24 cellular contexts compared by ENCODE assay signal in the genomic region with DNA sequence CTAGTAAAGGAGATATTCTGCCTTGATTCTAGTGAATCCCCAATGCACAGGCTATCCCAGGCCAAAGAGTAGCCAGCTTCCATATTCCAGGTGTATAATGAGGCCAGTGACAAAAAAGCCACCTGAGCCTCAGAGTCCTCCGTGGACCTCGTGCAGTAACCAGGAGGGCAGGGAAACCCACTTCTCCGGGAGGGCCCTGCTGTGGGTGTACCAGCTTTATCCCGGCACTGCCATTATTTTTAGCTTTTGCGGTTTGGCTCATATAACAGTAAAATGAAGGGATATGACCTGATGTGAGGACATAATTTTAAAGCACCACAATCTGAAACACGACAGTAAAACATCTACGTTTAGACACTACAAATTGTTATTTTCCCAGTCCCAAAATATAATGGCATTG.
DNase-seq lines count a peak whose midpoint lies in the region; ATAC-seq and TF ChIP-seq lines count a peak whose summit lies in the region.
"Had no signal": no experiment of that assay in that cellular context is flagged by ENCODE, and none has a peak within 500 bp of the region (broad histone marks: within the 10 kb centered on the region; RNA-seq: fewer than 3 reads in every experiment).

No MANE protein-coding gene starts in this region.

- peak overlapping the region in 3 of 4 donors; percentile 10 to 83 (median 22) for H3K27ac ChIP-seq in sigmoid colon

- H3K4me1 ChIP-seq in sigmoid colon = peaks cover 0 to 59% (median 40%) of the 10 kb centered on the region in 4 donors
- H3K4me1 ChIP-seq: BE2C had no signal

- peaks cover 26 to 100% (median 64%) of the 10 kb centered on the region in 4 donors for H3K36me3 ChIP-seq in sigmoid colon

- TF ChIP-seq POLR2A in sigmoid colon (IDR thresholded peaks at IDR 0.05) = no peak

- ATAC-seq in Right ventricle myocardium superior (ENCODE audit: poor library complexity) = peak; percentile 21
- no peak for ATAC-seq in Right ventricle myocardium inferior
- ATAC-seq in left ventricle myocardium superior = peak; percentile 17
- no peak for ATAC-seq in GM21367 (IDR thresholded peaks at IDR 0.05; ENCODE audit: unreplicated experiment)
- ATAC-seq in GM19455 (IDR thresholded peaks at IDR 0.05; ENCODE audit: unreplicated experiment) = no peak
- ATAC-seq: K562 had no signal

- intact Hi-C loops in Right ventricle myocardium superior (cut with DNase I) = loop anchor here (5.0 kb wide), 1 partner anchor 107 kb away; a partner anchor contains a TSS
- intact Hi-C loops in Right ventricle myocardium inferior (cut with DNase I) = no loop called here
- intact Hi-C loops in left ventricle myocardium superior (cut with micrococcal nuclease) = no loop called here
- intact Hi-C loops in sigmoid colon (cut with DNase I) = no loop called here

- no peak overlapping the region for H3K4me3 ChIP-seq in sigmoid colon
- H3K4me3 ChIP-seq: K562 had no signal

- WGBS in sigmoid colon, 2 donors = 90 to 94% methylated on average over 7 of the region's 7 CpGs

- TF ChIP-seq EP300 in sigmoid colon (IDR thresholded peaks at IDR 0.05) = no peak

- no peaks in the 10 kb centered on the region for H3K27me3 ChIP-seq in sigmoid colon
- H3K27me3 ChIP-seq: BE2C had no signal

- DNase-seq in Right ventricle myocardium superior (no peak), Right ventricle myocardium inferior (ENCODE audit: missing footprints) (no peak), left ventricle myocardium superior (no peak), sigmoid colon (no peak), NCI-H510A (lab: John Stamatoyannopoulos, UW) (no peak), NCI-H69 (lab: John Stamatoyannopoulos, UW) (no peak)
- DNase-seq: 8988T; ACHN; BE2C; CD8-positive, alpha-beta memory T cell; DMS79 treated with DMSO at 0.1 percent for 48 hours; GF-D8; Kasumi-1; MV-4-11; NCI-H1105; NCI-H1436 treated with DMSO at 0.1 percent for 48 hours; NCI-H1930; NCI-H2107; NCI-H524 treated with DMSO at 0.1 percent for 48 hours; RPMI8226; SHP77 treated with DMSO at 0.1 percent for 48 hours had no signal

- no peak for TF ChIP-seq CTCF in sigmoid colon (IDR thresholded peaks at IDR 0.05)

- no peaks in the 10 kb centered on the region for H3K9me3 ChIP-seq in sigmoid colon
- H3K9me3 ChIP-seq: BE2C had no signal

Comparison
In these comparisons a context has a peak if more than half of its experiments do, and no peak if none do; other contexts are left out.
1. ATAC-seq: peak in Right ventricle myocardium superior (single experiment) and left ventricle myocardium superior (single experiment); none in Right ventricle myocardium inferior (single experiment), GM21367 (single experiment) and GM19455 (single experiment).